Comparison of ENCODE assay signal across 8 cellular contexts in the genomic region with DNA sequence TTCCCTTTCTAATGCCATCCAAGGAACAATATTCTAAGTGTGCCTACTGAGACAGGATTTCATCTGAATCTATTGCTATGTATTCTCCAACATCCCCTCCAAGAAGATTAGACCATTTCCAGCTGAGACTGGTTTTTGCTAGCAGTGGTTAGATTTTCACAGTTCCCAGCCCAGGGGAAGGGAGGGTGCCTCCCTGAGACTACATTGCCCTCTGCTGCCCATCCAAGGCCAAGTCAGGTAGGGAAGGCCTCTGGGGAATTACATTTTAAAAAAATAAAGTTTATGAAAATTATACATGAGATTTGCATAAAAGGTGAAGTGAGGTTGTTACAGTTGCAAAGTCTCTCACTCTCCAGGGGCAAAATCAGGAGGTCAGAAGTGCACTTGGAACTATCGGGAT. TPM values are rescaled to one million over a fixed set of nuclear protein-coding genes. Genes with fewer than 3 reads are reported as not detected.
DNase-seq lines count a peak whose midpoint lies in the region; ATAC-seq, FAIRE-seq and TF ChIP-seq lines count a peak whose summit lies in the region.

No MANE protein-coding gene starts in this region.

- no peak for FAIRE-seq in D721Med (lab: Jason Lieb, UNC)

- TF ChIP-seq POLR2A in adrenal gland (IDR thresholded peaks at IDR 0.05): no peak

- POLR2A ChIA-PET in HEK293T (lab: Yijun Ruan, JAX): no interaction called here

- intact Hi-C loops in ascending aorta (cut with DNase I) (no loop called here), adrenal gland (cut with DNase I) (no loop called here)

- H3K4me1 ChIP-seq in ascending aorta (no peaks in the 10 kb centered on the region), adrenal gland (replicated peaks in 1 of 2) (no peaks in the 10 kb centered on the region)

- H3K27ac ChIP-seq in ascending aorta: no peak overlapping the region
- H3K27ac ChIP-seq in adrenal gland: no peak overlapping the region

- H3K27me3 ChIP-seq in ascending aorta (no peaks in the 10 kb centered on the region), adrenal gland (no peaks in the 10 kb centered on the region)

- 72 to 78% (median 73%) methylated on average over 1 of the region's 1 CpG for WGBS in adrenal gland, 4 donors

- no peak for ATAC-seq in HG03439 (IDR thresholded peaks at IDR 0.05; ENCODE audit: unreplicated experiment)

- DNase-seq in D721Med (ENCODE audit: insufficient read length, low spot score): no peak
- DNase-seq in HEK293T (ENCODE audit: extremely low spot score): peak; percentile 31
- peak; percentile 25 for DNase-seq in UCSD-AML1 (lab: John Stamatoyannopoulos, UW; ENCODE audit: unreplicated experiment)
- peak; percentile 34 for DNase-seq in medulla oblongata (ENCODE audit: extremely low spot score)
- no peak for DNase-seq in DMS79 (lab: John Stamatoyannopoulos, UW)
- DNase-seq in ascending aorta (ENCODE audit: low spot score in 2 of 2): no peak
- no peak for DNase-seq in adrenal gland

- H3K36me3 ChIP-seq in ascending aorta (no peaks in the 10 kb centered on the region), adrenal gland (replicated peaks in 1 of 2) (no peaks in the 10 kb centered on the region)

- TF ChIP-seq CTCF in D721Med (IDR thresholded peaks at IDR 0.05; ENCODE audit: insufficient read depth, missing control alignments) (peak; percentile 3), ascending aorta (IDR thresholded peaks at IDR 0.05) (no peak), adrenal gland (IDR thresholded peaks at IDR 0.05) (peak in 3 of 6 experiments; percentile 15 to 22 (median 17))

- H3K4me3 ChIP-seq in ascending aorta (no peak overlapping the region), adrenal gland (no peak overlapping the region)

- H3K9me3 ChIP-seq in ascending aorta (no peaks in the 10 kb centered on the region), adrenal gland (replicated peaks in 1 of 3) (no peaks in the 10 kb centered on the region)

- CTCF ChIA-PET in HEK293T (lab: Yijun Ruan, JAX): no interaction called here

TF ChIP-seq in HEK293T, 16 proteins besides CTCF, POLR2A, EP300 and RAD21:
- TF ChIP-seq, protein P1, sequence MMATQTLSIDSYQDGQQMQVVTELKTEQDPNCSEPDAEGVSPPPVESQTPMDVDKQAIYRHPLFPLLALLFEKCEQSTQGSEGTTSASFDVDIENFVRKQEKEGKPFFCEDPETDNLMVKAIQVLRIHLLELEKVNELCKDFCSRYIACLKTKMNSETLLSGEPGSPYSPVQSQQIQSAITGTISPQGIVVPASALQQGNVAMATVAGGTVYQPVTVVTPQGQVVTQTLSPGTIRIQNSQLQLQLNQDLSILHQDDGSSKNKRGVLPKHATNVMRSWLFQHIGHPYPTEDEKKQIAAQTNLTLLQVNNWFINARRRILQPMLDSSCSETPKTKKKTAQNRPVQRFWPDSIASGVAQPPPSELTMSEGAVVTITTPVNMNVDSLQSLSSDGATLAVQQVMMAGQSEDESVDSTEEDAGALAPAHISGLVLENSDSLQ (IDR thresholded peaks at IDR 0.05): no peak
- TF ChIP-seq HDGF (IDR thresholded peaks at IDR 0.05; ENCODE audit: borderline replicate concordance) (no peak), ARNT (IDR thresholded peaks at IDR 0.05) (no peak), FOXM1 (IDR thresholded peaks at IDR 0.05; ENCODE audit: borderline replicate concordance) (no peak), SP1 (IDR thresholded peaks at IDR 0.05) (no peak), SUZ12 (IDR thresholded peaks at IDR 0.05) (no peak), NFRKB (IDR thresholded peaks at IDR 0.05) (no peak)
TF ChIP-seq in HEK293T: peak in this region for 0.

RNA-seq across cellular contexts. Expression of gene SYK, which starts 28.0 kb away (rescaled TPM):
- total RNA-seq in ascending aorta (3.2 TPM), adrenal gland (10 to 100 TPM; 11.8 to 21.5 (median 18.3) TPM)
- polyA plus RNA-seq in adrenal gland: 1 to 10 TPM; 3.0 to 6.9 (median 3.9) TPM

Comparison
In these comparisons a context has a peak if more than half of its experiments do, and no peak if none do; other contexts are left out.
1. DNase-seq: peak in HEK293T (single experiment), UCSD-AML1 (single experiment) and medulla oblongata (single experiment); none in D721Med (single experiment), DMS79 (single experiment), ascending aorta (0 of 2) and adrenal gland (0 of 7).